ENCODE assay signal across 8 cellular contexts in the genomic region with DNA sequence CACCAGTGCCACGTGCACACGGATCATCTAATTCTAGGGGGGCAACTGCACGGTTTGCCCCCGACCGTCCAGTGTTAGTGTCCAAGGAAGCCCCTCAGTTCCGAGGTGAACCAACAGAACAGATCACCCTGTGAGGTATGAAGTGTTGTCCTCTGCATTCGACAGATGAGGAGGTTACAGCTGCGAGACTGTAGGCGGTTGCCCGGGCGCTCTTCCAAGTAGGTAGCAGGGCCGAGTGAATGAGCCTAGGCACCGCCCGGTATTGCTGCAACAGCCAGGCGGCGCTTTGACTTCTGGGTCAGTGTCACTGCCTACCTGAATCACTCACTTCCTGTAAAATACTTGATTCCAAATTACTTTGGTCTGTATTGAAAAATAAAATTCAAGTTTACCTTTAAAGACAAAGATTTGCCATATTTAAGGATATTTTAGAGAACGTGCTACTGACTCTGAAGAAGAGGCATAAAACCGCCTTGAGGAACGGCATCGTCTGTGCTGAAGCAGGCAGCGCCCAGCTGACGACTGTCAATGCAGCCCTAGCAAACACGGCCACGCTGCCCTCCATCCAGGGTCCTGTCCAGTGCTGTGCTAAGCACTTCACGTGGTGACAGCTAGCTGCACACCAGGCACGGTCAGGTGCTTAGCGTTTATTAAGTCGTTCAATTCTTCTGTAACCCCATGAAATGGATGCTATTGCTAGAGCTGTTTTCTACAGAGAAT. TPM values are rescaled to one million over a fixed set of nuclear protein-coding genes. Genes with fewer than 3 reads are reported as not detected.
DNase-seq lines count a peak whose midpoint lies in the region; ATAC-seq and TF ChIP-seq lines count a peak whose summit lies in the region.

No MANE protein-coding gene starts in this region.

- peaks cover 3 to 7% of the 10 kb centered on the region in 2 donors for H3K36me3 Mint-ChIP-seq in CD4-positive, alpha-beta memory T cell

- peak overlapping the region; percentile 62 to 93 (median 72) for H3K4me3 Mint-ChIP-seq in CD4-positive, alpha-beta memory T cell

- intact Hi-C loops in CD4-positive, alpha-beta memory T cell (cut with micrococcal nuclease): no loop called here
- intact Hi-C loops in lower lobe of right lung (cut with DNase I): no loop called here

- CTCF ChIA-PET in CD4-positive, alpha-beta memory T cell (lab: Charles Lee; ENCODE audit: partially characterized antibody): interaction anchor here (1.4 to 3.2 kb wide), 7 partner anchors 10 to 75 kb away, joined by 4 to 13 read pairs (median 5); no protein-coding TSS in a partner anchor

- peaks cover 60 to 81% (median 72%) of the 10 kb centered on the region in 4 donors for H3K4me1 Mint-ChIP-seq in CD4-positive, alpha-beta memory T cell

- H3K27ac ChIP-seq in CD4-positive, alpha-beta memory T cell (ENCODE audit: low read depth, low read length): peak overlapping the region; percentile 81
- no peak overlapping the region for H3K27ac ChIP-seq in lower lobe of right lung
- no peak overlapping the region for H3K27ac ChIP-seq in SJCRH30

- peak overlapping the region; percentile 95 to 100 (median 100) for H3K27ac Mint-ChIP-seq in CD4-positive, alpha-beta memory T cell

- POLR2A ChIA-PET in CD4-positive, alpha-beta memory T cell (lab: Charles Lee; ENCODE audit: partially characterized antibody): interaction anchor here (1.2 to 4.0 kb wide), 8 partner anchors 9 to 31 kb away, joined by 3 to 32 read pairs (median 16); no protein-coding TSS in a partner anchor

- no peaks in the 10 kb centered on the region for H3K9me3 ChIP-seq in CD4-positive, alpha-beta memory T cell (ENCODE audit: control insufficient read depth in 1 of 2, low read length in 2 of 2)
- H3K9me3 ChIP-seq in lower lobe of right lung (no peaks in the 10 kb centered on the region), SJCRH30 (replicated peaks) (no peaks in the 10 kb centered on the region)

- TF ChIP-seq CTCF in lower lobe of right lung (IDR thresholded peaks at IDR 0.05): no peak

- no peaks in the 10 kb centered on the region for H3K27me3 Mint-ChIP-seq in CD4-positive, alpha-beta memory T cell

- H3K9me3 Mint-ChIP-seq in CD4-positive, alpha-beta memory T cell: peaks cover 0 to 5% (median 0%) of the 10 kb centered on the region in 8 donors

- H3K4me3 ChIP-seq in CD4-positive, alpha-beta memory T cell (ENCODE audit: low read length in 2 of 2): peak overlapping the region in 1 of 2 donors; percentile 15
- no peak overlapping the region for H3K4me3 ChIP-seq in lower lobe of right lung
- no peak overlapping the region for H3K4me3 ChIP-seq in SJCRH30

- no peaks in the 10 kb centered on the region for H3K36me3 ChIP-seq in CD4-positive, alpha-beta memory T cell (ENCODE audit: insufficient read depth, low read length)
- H3K36me3 ChIP-seq in lower lobe of right lung (no peaks in the 10 kb centered on the region), SJCRH30 (no peaks in the 10 kb centered on the region)

- DNase-seq in CD4-positive, alpha-beta memory T cell: peak; percentile 55 to 79 (median 59)
- peak; percentile 43 for DNase-seq in NCI-H2171 (lab: John Stamatoyannopoulos, UW)
- DNase-seq in activated T-helper 9 cell treated with anti-CD3 and anti-CD28 coated beads, Interleukin-2, amount 50 U/mL, for 16 hours (ENCODE audit: low read depth): peak; percentile 40
- DNase-seq in lower lobe of right lung: peak; percentile 80
- no peak for DNase-seq in SJCRH30
- no peak for DNase-seq in Kasumi-1 (lab: John Stamatoyannopoulos, UW)
- DNase-seq in effector CD4-positive, alpha-beta T cell: no peak

- H3K4me1 ChIP-seq in CD4-positive, alpha-beta memory T cell (ENCODE audit: insufficient read depth, low read length): peaks cover 79% of the 10 kb centered on the region
- peaks cover 19% of the 10 kb centered on the region for H3K4me1 ChIP-seq in lower lobe of right lung
- no peaks in the 10 kb centered on the region for H3K4me1 ChIP-seq in SJCRH30

- no peaks in the 10 kb centered on the region for H3K27me3 ChIP-seq in CD4-positive, alpha-beta memory T cell (ENCODE audit: insufficient read depth, low read length)
- no peaks in the 10 kb centered on the region for H3K27me3 ChIP-seq in lower lobe of right lung (ENCODE audit: low read depth)
- H3K27me3 ChIP-seq in SJCRH30: no peaks in the 10 kb centered on the region

- ATAC-seq in lower lobe of right lung: peak; percentile 76
- ATAC-seq in HG03457 (IDR thresholded peaks at IDR 0.05; ENCODE audit: unreplicated experiment): no peak

RNA-seq across cellular contexts. Expression of a gene that starts 19.3 kb away (rescaled TPM):
- 100 to 1,000 TPM; 171 to 174 TPM for total RNA-seq in CD4-positive, alpha-beta memory T cell
- 100 to 1,000 TPM in 1 of 2 donors, 10 to 100 TPM in 1; 65.5 to 141 TPM for polyA plus RNA-seq in CD4-positive, alpha-beta memory T cell
- 19.1 TPM for total RNA-seq in lower lobe of right lung
- total RNA-seq in SJCRH30 (2014; rRNA removed; shearing (Covaris generic)): 18.6 and 20.5 TPM in 2 replicates

RNA-seq across cellular contexts. Expression of a gene that starts 27.3 kb away (rescaled TPM):
- total RNA-seq in CD4-positive, alpha-beta memory T cell: not detected
- polyA plus RNA-seq in CD4-positive, alpha-beta memory T cell: not detected
- total RNA-seq in lower lobe of right lung: 1.8 TPM
- total RNA-seq in SJCRH30 (2014; rRNA removed; shearing (Covaris generic)): 0.58 and 0.71 TPM in 2 replicates

Comparison
In these comparisons a context has a peak if more than half of its experiments do, and no peak if none do; other contexts are left out.
1. DNase-seq: peak in CD4-positive, alpha-beta memory T cell (5 of 5), NCI-H2171 (single experiment), activated T-helper 9 cell treated with anti-CD3 and anti-CD28 coated beads, Interleukin-2, amount 50 U/mL, for 16 hours (single experiment) and lower lobe of right lung (single experiment); none in SJCRH30 (0 of 2), Kasumi-1 (0 of 2) and effector CD4-positive, alpha-beta T cell (single experiment).